Comparison of ENCODE assay signal across 9 cellular contexts in the genomic region with DNA sequence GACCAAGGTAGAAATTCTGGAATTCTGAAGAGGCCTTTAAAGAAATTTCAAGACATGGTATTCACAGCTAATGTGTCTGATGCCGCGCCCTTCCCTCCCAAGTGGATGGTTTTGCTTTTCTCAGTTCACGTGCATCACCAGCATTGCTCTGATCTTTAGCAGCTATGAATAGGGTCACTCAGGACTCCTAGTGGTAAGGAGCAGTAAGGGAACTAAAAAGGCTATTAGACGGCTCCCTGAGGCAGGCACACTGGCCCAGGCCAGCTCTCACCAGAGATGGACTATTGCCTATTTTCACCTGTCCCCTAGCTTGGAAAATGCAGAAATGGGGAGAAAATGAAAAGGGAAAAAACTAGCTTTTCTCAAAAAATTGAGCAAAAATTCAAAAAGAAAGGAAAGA.
DNase-seq lines count a peak whose midpoint lies in the region; ATAC-seq and TF ChIP-seq lines count a peak whose summit lies in the region.
"Had no signal": no experiment of that assay in that cellular context is flagged by ENCODE, and none has a peak within 500 bp of the region (broad histone marks: within the 10 kb centered on the region; RNA-seq: fewer than 3 reads in every experiment).

No MANE protein-coding gene starts in this region.

- H3K4me3 Mint-ChIP-seq in activated naive CD8-positive, alpha-beta T cell treated with anti-CD3 and anti-CD28 coated beads for 36 hours, result no peak overlapping the region

- no peaks in the 10 kb centered on the region for H3K36me3 Mint-ChIP-seq in activated naive CD8-positive, alpha-beta T cell treated with anti-CD3 and anti-CD28 coated beads for 36 hours

- H3K4me1 ChIP-seq in tibial artery, result no peaks in the 10 kb centered on the region
- H3K4me1 ChIP-seq: pancreas had no signal

- no peaks in the 10 kb centered on the region for H3K9me3 Mint-ChIP-seq in activated naive CD8-positive, alpha-beta T cell treated with anti-CD3 and anti-CD28 coated beads for 36 hours

- H3K4me3 ChIP-seq in fibroblast of villous mesenchyme (ENCODE audit: low read depth, low read length) (no peak overlapping the region), tibial artery (no peak overlapping the region)
- H3K4me3 ChIP-seq: pancreas had no signal

- H3K27me3 Mint-ChIP-seq in activated naive CD8-positive, alpha-beta T cell treated with anti-CD3 and anti-CD28 coated beads for 36 hours, result peaks cover 4% of the 10 kb centered on the region

- H3K4me1 Mint-ChIP-seq in activated naive CD8-positive, alpha-beta T cell treated with anti-CD3 and anti-CD28 coated beads for 36 hours, result peaks cover 10% of the 10 kb centered on the region

- TF ChIP-seq CTCF in fibroblast of villous mesenchyme (IDR thresholded peaks at IDR 0.05; ENCODE audit: insufficient read depth, low read depth, low read length), result peak; percentile 23
- TF ChIP-seq CTCF in tibial artery (IDR thresholded peaks at IDR 0.05), result peak in 1 of 2 experiments; percentile 5

- H3K27me3 ChIP-seq in tibial artery, result no peaks in the 10 kb centered on the region
- H3K27me3 ChIP-seq: pancreas had no signal

- H3K27ac ChIP-seq in tibial artery, result no peak overlapping the region
- H3K27ac ChIP-seq: pancreas had no signal

- H3K27ac Mint-ChIP-seq in activated naive CD8-positive, alpha-beta T cell treated with anti-CD3 and anti-CD28 coated beads for 36 hours, result no peak overlapping the region

- H3K36me3 ChIP-seq in tibial artery, result no peaks in the 10 kb centered on the region
- H3K36me3 ChIP-seq: pancreas had no signal

- ATAC-seq in GM21717 (IDR thresholded peaks at IDR 0.05; ENCODE audit: unreplicated experiment), result peak; percentile 73

- DNase-seq in NCI-H2107 treated with DMSO at 0.1 percent for 48 hours (lab: John Stamatoyannopoulos, UW; ENCODE audit: unreplicated experiment) (peak; percentile 28), NCI-H2107 (lab: John Stamatoyannopoulos, UW) (no peak), NCI-H146 (lab: John Stamatoyannopoulos, UW) (peak; percentile 54), fibroblast of villous mesenchyme (ENCODE audit: low read depth) (no peak), tibial artery (no peak), hypothalamus (lab: John Stamatoyannopoulos, UW) (no peak)
- DNase-seq in activated naive CD8-positive, alpha-beta T cell treated with anti-CD3 and anti-CD28 coated beads for 36 hours, result no peak
- DNase-seq: pancreas had no signal

- H3K9me3 ChIP-seq in tibial artery, result no peaks in the 10 kb centered on the region
- H3K9me3 ChIP-seq: pancreas had no signal

- intact Hi-C loops in tibial artery (cut with DNase I; ENCODE audit: low total_unique reads), result no loop called here

Comparison
In these comparisons a context has a peak if more than half of its experiments do, and no peak if none do; other contexts are left out.
1. DNase-seq: peak in NCI-H2107 treated with DMSO at 0.1 percent for 48 hours (single experiment) and NCI-H146 (single experiment); none in NCI-H2107 (single experiment), fibroblast of villous mesenchyme (single experiment), tibial artery (0 of 2), activated naive CD8-positive, alpha-beta T cell treated with anti-CD3 and anti-CD28 coated beads for 36 hours (single experiment) and hypothalamus (0 of 51).